In the genomic region with DNA sequence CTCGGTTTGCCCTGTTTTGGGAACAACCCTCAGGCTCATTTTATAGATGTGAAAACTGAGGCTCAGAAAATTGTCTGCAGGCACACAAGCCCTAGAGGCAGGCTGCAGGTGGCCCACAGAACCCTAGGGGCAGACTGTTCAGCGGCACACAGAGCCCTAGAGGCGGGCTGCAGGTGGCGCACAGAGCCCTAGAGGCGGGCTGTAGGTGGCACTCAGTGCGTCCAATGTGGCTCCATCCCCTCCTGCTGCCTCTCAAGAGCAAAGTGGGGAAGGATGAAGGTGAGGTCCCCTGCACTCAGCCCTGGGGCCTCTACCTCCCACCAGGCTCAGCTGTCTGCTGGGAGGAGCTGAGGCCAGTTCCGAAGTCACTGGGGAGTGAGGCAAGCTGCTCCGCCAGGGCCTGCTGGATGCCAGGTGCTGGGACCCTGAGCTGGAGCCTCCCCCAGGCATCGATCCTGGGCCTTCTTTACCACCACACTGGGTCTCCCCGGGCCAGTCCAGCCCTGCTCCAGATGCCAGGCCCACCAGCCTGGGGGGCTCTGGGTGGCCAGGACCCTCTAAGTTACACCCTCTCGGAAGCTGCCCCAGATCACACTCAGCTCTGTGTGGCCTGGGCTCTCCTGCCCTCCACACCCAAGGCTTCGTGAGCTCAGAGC, we compare ENCODE assay signal across 9 cellular contexts. TPM values are rescaled to one million over a fixed set of nuclear protein-coding genes. Genes with fewer than 3 reads are reported as not detected.
DNase-seq lines count a peak whose midpoint lies in the region; ATAC-seq lines count a peak whose summit lies in the region.
"Had no signal": no experiment of that assay in that cellular context is flagged by ENCODE, and none has a peak within 500 bp of the region (broad histone marks: within the 10 kb centered on the region; RNA-seq: fewer than 3 reads in every experiment).

No MANE protein-coding gene starts in this region.

- no peaks in the 10 kb centered on the region for H3K27me3 Mint-ChIP-seq in CD4-positive, alpha-beta memory T cell

- intact Hi-C loops in CD4-positive, alpha-beta memory T cell (cut with micrococcal nuclease), result no loop called here

- peak overlapping the region in 4 of 7 donors; percentile 8 to 42 (median 20) for H3K27ac Mint-ChIP-seq in CD4-positive, alpha-beta memory T cell

- H3K27me3 ChIP-seq in CD4-positive, alpha-beta memory T cell (ENCODE audit: insufficient read depth, low read length), result no peaks in the 10 kb centered on the region

- H3K9me3 Mint-ChIP-seq in CD4-positive, alpha-beta memory T cell, result peaks cover 0 to 3% (median 0%) of the 10 kb centered on the region in 8 donors

- peaks cover 20 to 44% (median 35%) of the 10 kb centered on the region in 4 donors for H3K4me1 Mint-ChIP-seq in CD4-positive, alpha-beta memory T cell

- ATAC-seq in left lobe of liver (peak; percentile 29), GM18511 (IDR thresholded peaks at IDR 0.05; ENCODE audit: unreplicated experiment) (no peak)

- POLR2A ChIA-PET in CD4-positive, alpha-beta memory T cell (lab: Charles Lee; ENCODE audit: partially characterized antibody), result interaction anchor here (0.8 to 4.7 kb wide), 5 partner anchors 9 to 35 kb away, joined by 3 to 34 read pairs (median 3); a partner anchor contains a TSS

- no peaks in the 10 kb centered on the region for H3K36me3 ChIP-seq in CD4-positive, alpha-beta memory T cell (ENCODE audit: insufficient read depth, low read length)

- DNase-seq in CD4-positive, alpha-beta memory T cell, result peak in 4 of 5 donors; percentile 30 to 56 (median 47)
- peak; percentile 60 for DNase-seq in GM19240 (ENCODE audit: insufficient read length, low spot score)
- peak; percentile 94 for DNase-seq in NAMALWA (ENCODE audit: low spot score)
- peak; percentile 48 to 59 for DNase-seq in activated CD4-positive, alpha-beta T cell treated with anti-CD3 and anti-CD28 coated beads, Interleukin-2, amount 50 U/mL, for 48 hours
- no peak for DNase-seq in left lobe of liver (ENCODE audit: low spot score)
- DNase-seq in kidney glomerular epithelial cell (lab: John Stamatoyannopoulos, UW), result no peak
- no peak for DNase-seq in GM03348 (ENCODE audit: low spot score)

- H3K36me3 Mint-ChIP-seq in CD4-positive, alpha-beta memory T cell, result peaks cover 0 to 4% of the 10 kb centered on the region in 2 donors

- peak overlapping the region in 2 of 8 donors; percentile 36 to 65 for H3K4me3 Mint-ChIP-seq in CD4-positive, alpha-beta memory T cell

- no peak overlapping the region for H3K4me3 ChIP-seq in CD4-positive, alpha-beta memory T cell (ENCODE audit: low read length in 2 of 2)

- CTCF ChIA-PET in CD4-positive, alpha-beta memory T cell (lab: Charles Lee; ENCODE audit: partially characterized antibody), result interaction anchor here (2.9 to 3.1 kb wide), 2 partner anchors 10 to 18 kb away, joined by 12 to 22 read pairs; a partner anchor contains a TSS

- H3K27ac ChIP-seq in CD4-positive, alpha-beta memory T cell (ENCODE audit: low read depth, low read length), result no peak overlapping the region

- peaks cover 35% of the 10 kb centered on the region for H3K4me1 ChIP-seq in CD4-positive, alpha-beta memory T cell (ENCODE audit: insufficient read depth, low read length)

- no peaks in the 10 kb centered on the region for H3K9me3 ChIP-seq in CD4-positive, alpha-beta memory T cell (ENCODE audit: control insufficient read depth in 1 of 2, low read length in 2 of 2)

RNA-seq across cellular contexts. Expression of a gene that starts 2.3 kb away (rescaled TPM):
- not detected for total RNA-seq in CD4-positive, alpha-beta memory T cell
- polyA plus RNA-seq in CD4-positive, alpha-beta memory T cell, result under 1 TPM in 1 of 2 donors, not detected in 1; 0.48 TPM
- total RNA-seq in left lobe of liver, result 9.7 TPM
- total RNA-seq: fibroblast of lung had no signal
- polyA plus RNA-seq: fibroblast of lung had no signal

RNA-seq across cellular contexts. Expression of a gene that starts 8.7 kb away (rescaled TPM):
- not detected for total RNA-seq in CD4-positive, alpha-beta memory T cell
- not detected for polyA plus RNA-seq in CD4-positive, alpha-beta memory T cell
- total RNA-seq in left lobe of liver, result 0.15 TPM
- total RNA-seq: fibroblast of lung had no signal
- polyA plus RNA-seq: fibroblast of lung had no signal

RNA-seq across cellular contexts. Expression of a gene that starts 18.5 kb away (rescaled TPM):
- 1 to 10 TPM; 3.1 to 4.3 TPM for total RNA-seq in CD4-positive, alpha-beta memory T cell
- polyA plus RNA-seq in CD4-positive, alpha-beta memory T cell, result 1 to 10 TPM; 2.0 to 4.5 TPM
- 41.6 TPM for total RNA-seq in left lobe of liver

RNA-seq across cellular contexts. Expression of a gene that starts 26.2 kb away (rescaled TPM):
- not detected for total RNA-seq in CD4-positive, alpha-beta memory T cell
- not detected for polyA plus RNA-seq in CD4-positive, alpha-beta memory T cell
- not detected for total RNA-seq in left lobe of liver
- total RNA-seq: fibroblast of lung had no signal
- polyA plus RNA-seq: fibroblast of lung had no signal

RNA-seq across cellular contexts. Expression of a gene that starts 41.5 kb away (rescaled TPM):
- total RNA-seq in CD4-positive, alpha-beta memory T cell, result 100 to 1,000 TPM; 204 to 212 TPM
- 100 to 1,000 TPM; 124 to 133 TPM for polyA plus RNA-seq in CD4-positive, alpha-beta memory T cell
- total RNA-seq in left lobe of liver, result 192 TPM

Comparison
In these comparisons a context has a peak if more than half of its experiments do, and no peak if none do; other contexts are left out.
1. DNase-seq: peak in CD4-positive, alpha-beta memory T cell (4 of 5), GM19240 (single experiment), NAMALWA (single experiment) and activated CD4-positive, alpha-beta T cell treated with anti-CD3 and anti-CD28 coated beads, Interleukin-2, amount 50 U/mL, for 48 hours (2 of 2); none in left lobe of liver (single experiment), kidney glomerular epithelial cell (single experiment) and GM03348 (single experiment).